14 cellular contexts compared by ENCODE assay signal in genomic region chr12:54372113-54372806, GRCh38. TPM values are rescaled to one million over a fixed set of nuclear protein-coding genes. Genes with fewer than 3 reads are reported as not detected.
DNase-seq lines count a peak whose midpoint lies in the region; ATAC-seq and TF ChIP-seq lines count a peak whose summit lies in the region.
"Had no signal": no experiment of that assay in that cellular context is flagged by ENCODE, and none has a peak within 500 bp of the region (broad histone marks: within the 10 kb centered on the region; RNA-seq: fewer than 3 reads in every experiment).

No MANE protein-coding gene starts in this region.

- H3K4me3 ChIP-seq in Loucy (ENCODE audit: low read length, poor library complexity, severe bottlenecking): peak overlapping the region; percentile 40
- H3K4me3 ChIP-seq in esophagus muscularis mucosa: no peak overlapping the region

- H3K79me2 ChIP-seq in Loucy (ENCODE audit: insufficient read depth, low read length): no peaks in the 10 kb centered on the region

- no peaks in the 10 kb centered on the region for H3K9me3 Mint-ChIP-seq in stimulated activated effector memory CD8-positive, alpha-beta T cell treated with anti-CD3 and anti-CD28 coated beads, Interleukin-12 subunit alpha, Interleukin-12 subunit beta, amount 100 ng/mL, for 72 hours
- H3K9me3 Mint-ChIP-seq: central memory CD8-positive, alpha-beta T cell; IgD-negative memory B cell had no signal

- no peak for TF ChIP-seq EP300 in esophagus muscularis mucosa (IDR thresholded peaks at IDR 0.05)

- no peaks in the 10 kb centered on the region for H3K36me3 Mint-ChIP-seq in stimulated activated effector memory CD8-positive, alpha-beta T cell treated with anti-CD3 and anti-CD28 coated beads, Interleukin-12 subunit alpha, Interleukin-12 subunit beta, amount 100 ng/mL, for 72 hours
- H3K36me3 Mint-ChIP-seq: IgD-negative memory B cell had no signal

- H3K4me2 ChIP-seq in Loucy (ENCODE audit: low read depth, low read length, poor library complexity, severe bottlenecking): peak overlapping the region; percentile 51

- H2AFZ ChIP-seq in Loucy (ENCODE audit: low read length): peak overlapping the region; percentile 19; the same call in 1 of the 2 replicates

- H3K9ac ChIP-seq in Loucy (ENCODE audit: low read depth, low read length, poor library complexity, severe bottlenecking): peak overlapping the region; percentile 66

- no peaks in the 10 kb centered on the region for H3F3A ChIP-seq in Loucy (ENCODE audit: low read depth)

- intact Hi-C loops in esophagus muscularis mucosa (cut with DNase I): no loop called here

- H3K4me1 Mint-ChIP-seq in stimulated activated effector memory CD8-positive, alpha-beta T cell treated with anti-CD3 and anti-CD28 coated beads, Interleukin-12 subunit alpha, Interleukin-12 subunit beta, amount 100 ng/mL, for 72 hours: peaks cover 39% of the 10 kb centered on the region

- TF ChIP-seq CTCF in Loucy (conservative IDR thresholded peaks at IDR 0.05; ENCODE audit: low read length): no peak
- TF ChIP-seq CTCF in esophagus muscularis mucosa (IDR thresholded peaks at IDR 0.05): no peak

- H3K27ac ChIP-seq in esophagus muscularis mucosa (replicated peaks in 1 of 4): peak overlapping the region; percentile 73 to 86 (median 78)

- H3K27me3 ChIP-seq in Loucy (ENCODE audit: insufficient read depth, low read length, poor library complexity, severe bottlenecking) (no peaks in the 10 kb centered on the region), esophagus muscularis mucosa (no peaks in the 10 kb centered on the region)

- DNase-seq in NCI-H1694 treated with DMSO at 0.1 percent for 48 hours (lab: John Stamatoyannopoulos, UW) (peak; percentile 8), NCI-H1694 (lab: John Stamatoyannopoulos, UW) (no peak), esophagus muscularis mucosa (ENCODE audit: extremely low spot score) (no peak), KG1 (lab: John Stamatoyannopoulos, UW) (no peak), mesenteric fat pad (ENCODE audit: low spot score) (no peak)
- no peak for DNase-seq in stimulated activated effector memory CD8-positive, alpha-beta T cell treated with anti-CD3 and anti-CD28 coated beads, Interleukin-12 subunit alpha, Interleukin-12 subunit beta, amount 100 ng/mL, for 72 hours (ENCODE audit: low spot score in 2 of 2)
- DNase-seq: activated T-cell treated with anti-CD3 and anti-CD28 coated beads, Interleukin-2, amount 50 U/mL, for 1 hour; kidney glomerular epithelial cell; stimulated activated CD4-positive, alpha-beta T cell treated with anti-CD3 and anti-CD28 coated beads, Interleukin-15, amount 100 ng/mL, for 24 hours had no signal

- peak overlapping the region; percentile 43 for H3K27ac Mint-ChIP-seq in stimulated activated effector memory CD8-positive, alpha-beta T cell treated with anti-CD3 and anti-CD28 coated beads, Interleukin-12 subunit alpha, Interleukin-12 subunit beta, amount 100 ng/mL, for 72 hours

- H3K36me3 ChIP-seq in Loucy (ENCODE audit: insufficient read depth, low read length) (no peaks in the 10 kb centered on the region), esophagus muscularis mucosa (no peaks in the 10 kb centered on the region)

- WGBS in esophagus muscularis mucosa: 55% methylated on average over 8 of the region's 8 CpGs

- no peak for TF ChIP-seq POLR2A in esophagus muscularis mucosa (IDR thresholded peaks at IDR 0.05; ENCODE audit: low read depth)

- H3K9me3 ChIP-seq in Loucy (ENCODE audit: insufficient read depth, low read depth, low read length) (no peaks in the 10 kb centered on the region), esophagus muscularis mucosa (no peaks in the 10 kb centered on the region)

- no peaks in the 10 kb centered on the region for H3K9me2 ChIP-seq in Loucy (replicated peaks; ENCODE audit: low read depth, low read length)

- peaks cover 33% of the 10 kb centered on the region for H3K4me1 ChIP-seq in Loucy (ENCODE audit: insufficient read depth, low read length, poor library complexity, severe bottlenecking)
- peaks cover 58 to 90% (median 86%) of the 10 kb centered on the region in 4 donors for H3K4me1 ChIP-seq in esophagus muscularis mucosa

- H3K4me3 Mint-ChIP-seq in stimulated activated effector memory CD8-positive, alpha-beta T cell treated with anti-CD3 and anti-CD28 coated beads, Interleukin-12 subunit alpha, Interleukin-12 subunit beta, amount 100 ng/mL, for 72 hours: no peak overlapping the region
- H3K4me3 Mint-ChIP-seq: central memory CD8-positive, alpha-beta T cell; IgD-negative memory B cell had no signal

- ATAC-seq in stimulated activated effector memory CD8-positive, alpha-beta T cell treated with anti-CD3 and anti-CD28 coated beads, Interleukin-12 subunit alpha, Interleukin-12 subunit beta, amount 100 ng/mL, for 72 hours: no peak
- ATAC-seq in GM21737 (IDR thresholded peaks at IDR 0.05; ENCODE audit: unreplicated experiment): no peak

- H4K20me1 ChIP-seq in Loucy (ENCODE audit: insufficient read depth, low read length, poor library complexity, severe bottlenecking): no peaks in the 10 kb centered on the region

RNA-seq across cellular contexts. Expression of gene GPR84, which starts 8.0 kb away (rescaled TPM):
- total RNA-seq in esophagus muscularis mucosa (under 1 TPM in 1 of 4 donors, not detected in 3; 0.66 TPM), mesenteric fat pad (2.3 TPM)
- total RNA-seq: A172 had no signal

RNA-seq across cellular contexts. Expression of gene ZNF385A, which starts 12.3 kb away (rescaled TPM):
- total RNA-seq in esophagus muscularis mucosa (10 to 100 TPM; 15.7 to 32.6 (median 19.4) TPM), mesenteric fat pad (31.9 TPM)

RNA-seq across cellular contexts. Expression of gene ITGA5, which starts 46.8 kb away (rescaled TPM):
- total RNA-seq in esophagus muscularis mucosa (100 to 1,000 TPM; 264 to 785 (median 602) TPM), mesenteric fat pad (125 TPM)

RNA-seq across cellular contexts. Expression of gene COPZ1, which starts 47.3 kb away (rescaled TPM):
- total RNA-seq in esophagus muscularis mucosa (10 to 100 TPM; 41.1 to 61.9 (median 48.5) TPM), mesenteric fat pad (93.8 TPM)
